In the genomic region with DNA sequence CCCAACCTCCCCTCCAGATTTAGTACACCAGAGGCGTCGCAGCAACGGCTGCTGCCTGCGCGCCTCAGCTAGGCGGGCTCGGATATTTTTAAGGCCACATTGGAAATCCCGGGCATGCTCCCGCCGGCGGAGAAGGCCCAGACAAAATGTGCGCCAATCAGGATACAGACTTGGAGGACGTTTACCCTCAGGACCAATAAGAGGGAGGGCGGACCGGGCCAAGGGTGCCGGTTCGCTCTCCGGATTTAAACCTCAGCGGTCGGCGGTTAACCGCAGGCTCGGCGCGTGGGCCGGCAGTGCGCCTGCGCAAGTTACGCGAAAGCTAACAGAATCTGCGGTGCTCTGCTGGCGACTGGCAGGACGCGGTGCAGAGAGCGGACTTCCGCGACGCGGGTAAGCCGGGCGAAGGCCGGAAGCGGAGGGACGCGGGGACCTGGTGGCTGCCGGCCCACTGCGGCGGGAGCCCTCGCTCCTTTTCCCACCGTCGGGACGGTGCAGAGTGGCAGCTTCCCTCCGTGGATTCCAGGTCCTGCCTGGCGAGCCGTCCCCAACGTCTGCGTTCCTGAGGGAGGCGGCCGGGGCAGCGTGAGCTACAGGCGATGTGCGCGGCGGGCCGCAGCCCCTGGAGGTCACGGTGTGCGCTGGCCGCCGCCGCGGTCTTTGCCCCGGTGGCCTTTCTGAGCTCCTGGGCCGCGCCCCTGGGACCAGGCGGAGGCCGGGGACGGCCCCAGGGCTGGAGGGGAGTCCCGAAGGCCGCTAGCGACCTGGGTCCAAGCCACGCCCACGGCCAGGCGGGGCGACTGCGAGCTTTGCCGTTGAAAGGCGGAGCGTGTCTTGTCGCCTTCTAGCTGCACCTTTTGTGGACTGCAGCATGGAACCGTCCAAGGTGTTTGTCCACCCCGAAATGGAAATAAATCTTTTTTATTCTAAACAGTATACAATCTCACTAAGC, we compare ENCODE assay signal across 2 cellular contexts.
TF ChIP-seq lines count a peak whose summit lies in the region.

A gene with protein sequence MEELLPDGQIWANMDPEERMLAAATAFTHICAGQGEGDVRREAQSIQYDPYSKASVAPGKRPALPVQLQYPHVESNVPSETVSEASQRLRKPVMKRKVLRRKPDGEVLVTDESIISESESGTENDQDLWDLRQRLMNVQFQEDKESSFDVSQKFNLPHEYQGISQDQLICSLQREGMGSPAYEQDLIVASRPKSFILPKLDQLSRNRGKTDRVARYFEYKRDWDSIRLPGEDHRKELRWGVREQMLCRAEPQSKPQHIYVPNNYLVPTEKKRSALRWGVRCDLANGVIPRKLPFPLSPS (plus strand): TSS at position 296 of the 952 bp plus-strand sequence. CDS start 11,701 bp downstream, outside the sequence.

TF ChIP-seq in HEK293, 187 proteins besides CTCF, POLR2A, EP300 and RAD21 (continued from another document and continues in another):
- TF ChIP-seq, protein P1, sequence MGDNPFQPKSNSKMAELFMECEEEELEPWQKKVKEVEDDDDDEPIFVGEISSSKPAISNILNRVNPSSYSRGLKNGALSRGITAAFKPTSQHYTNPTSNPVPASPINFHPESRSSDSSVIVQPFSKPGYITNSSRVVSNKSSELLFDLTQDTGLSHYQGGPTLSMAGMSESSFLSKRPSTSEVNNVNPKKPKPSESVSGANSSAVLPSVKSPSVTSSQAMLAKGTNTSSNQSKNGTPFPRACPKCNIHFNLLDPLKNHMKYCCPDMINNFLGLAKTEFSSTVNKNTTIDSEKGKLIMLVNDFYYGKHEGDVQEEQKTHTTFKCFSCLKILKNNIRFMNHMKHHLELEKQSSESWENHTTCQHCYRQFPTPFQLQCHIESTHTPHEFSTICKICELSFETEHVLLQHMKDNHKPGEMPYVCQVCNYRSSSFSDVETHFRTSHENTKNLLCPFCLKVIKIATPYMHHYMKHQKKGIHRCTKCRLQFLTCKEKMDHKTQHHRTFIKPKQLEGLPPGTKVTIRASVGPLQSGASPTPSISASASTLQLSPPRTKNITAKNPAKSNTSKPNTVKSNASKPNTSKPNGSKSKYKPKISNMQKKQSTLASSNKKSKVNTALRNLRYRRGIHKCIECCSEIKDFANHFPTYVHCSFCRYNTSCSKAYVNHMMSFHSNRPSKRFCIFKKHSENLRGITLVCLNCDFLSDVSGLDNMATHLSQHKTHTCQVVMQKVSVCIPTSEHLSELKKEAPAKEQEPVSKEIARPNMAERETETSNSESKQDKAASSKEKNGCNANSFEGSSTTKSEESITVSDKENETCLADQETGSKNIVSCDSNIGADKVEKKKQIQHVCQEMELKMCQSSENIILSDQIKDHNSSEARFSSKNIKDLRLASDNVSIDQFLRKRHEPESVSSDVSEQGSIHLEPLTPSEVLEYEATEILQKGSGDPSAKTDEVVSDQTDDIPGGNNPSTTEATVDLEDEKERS (tag by site-specific recombination; IDR thresholded peaks at IDR 0.05): no peak
- TF ChIP-seq IKZF3 (tag by site-specific recombination; IDR thresholded peaks at IDR 0.05) (no peak), ZNF416 (tag by site-specific recombination; IDR thresholded peaks at IDR 0.05) (no peak), ZNF473 (tag by site-specific recombination; IDR thresholded peaks at IDR 0.05) (no peak), ZNF792 (tag by site-specific recombination; IDR thresholded peaks at IDR 0.05) (no peak), KLF16 (tag by site-specific recombination; IDR thresholded peaks at IDR 0.05) (peak; percentile 40; the same call in 1 of the 2 replicates), ZNF768 (tag by site-specific recombination; IDR thresholded peaks at IDR 0.05) (no peak), ZNF341 (tag by site-specific recombination; IDR thresholded peaks at IDR 0.05; ENCODE audit: low read depth) (no peak), ZNF571 (tag by site-specific recombination; IDR thresholded peaks at IDR 0.05) (no peak), SP7 (tag by site-specific recombination; IDR thresholded peaks at IDR 0.05) (peak; percentile 60), ZNF350 (tag by site-specific recombination; IDR thresholded peaks at IDR 0.05) (no peak), ZNF394 (tag by site-specific recombination; IDR thresholded peaks at IDR 0.05; ENCODE audit: borderline replicate concordance) (peak; percentile 41; the same call in 1 of the 2 replicates), ZNF146 (tag by site-specific recombination; IDR thresholded peaks at IDR 0.05) (no peak), ZNF174 (tag by site-specific recombination; IDR thresholded peaks at IDR 0.05) (no peak)
- TF ChIP-seq, protein P2, sequence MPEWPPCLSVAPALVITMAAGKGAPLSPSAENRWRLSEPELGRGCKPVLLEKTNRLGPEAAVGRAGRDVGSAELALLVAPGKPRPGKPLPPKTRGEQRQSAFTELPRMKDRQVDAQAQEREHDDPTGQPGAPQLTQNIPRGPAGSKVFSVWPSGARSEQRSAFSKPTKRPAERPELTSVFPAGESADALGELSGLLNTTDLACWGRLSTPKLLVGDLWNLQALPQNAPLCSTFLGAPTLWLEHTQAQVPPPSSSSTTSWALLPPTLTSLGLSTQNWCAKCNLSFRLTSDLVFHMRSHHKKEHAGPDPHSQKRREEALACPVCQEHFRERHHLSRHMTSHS (tag by site-specific recombination; IDR thresholded peaks at IDR 0.05): no peak
- TF ChIP-seq, protein P3, sequence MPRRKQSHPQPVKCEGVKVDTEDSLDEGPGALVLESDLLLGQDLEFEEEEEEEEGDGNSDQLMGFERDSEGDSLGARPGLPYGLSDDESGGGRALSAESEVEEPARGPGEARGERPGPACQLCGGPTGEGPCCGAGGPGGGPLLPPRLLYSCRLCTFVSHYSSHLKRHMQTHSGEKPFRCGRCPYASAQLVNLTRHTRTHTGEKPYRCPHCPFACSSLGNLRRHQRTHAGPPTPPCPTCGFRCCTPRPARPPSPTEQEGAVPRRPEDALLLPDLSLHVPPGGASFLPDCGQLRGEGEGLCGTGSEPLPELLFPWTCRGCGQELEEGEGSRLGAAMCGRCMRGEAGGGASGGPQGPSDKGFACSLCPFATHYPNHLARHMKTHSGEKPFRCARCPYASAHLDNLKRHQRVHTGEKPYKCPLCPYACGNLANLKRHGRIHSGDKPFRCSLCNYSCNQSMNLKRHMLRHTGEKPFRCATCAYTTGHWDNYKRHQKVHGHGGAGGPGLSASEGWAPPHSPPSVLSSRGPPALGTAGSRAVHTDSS (tag by site-specific recombination; IDR thresholded peaks at IDR 0.05): no peak
- TF ChIP-seq, protein P4, sequence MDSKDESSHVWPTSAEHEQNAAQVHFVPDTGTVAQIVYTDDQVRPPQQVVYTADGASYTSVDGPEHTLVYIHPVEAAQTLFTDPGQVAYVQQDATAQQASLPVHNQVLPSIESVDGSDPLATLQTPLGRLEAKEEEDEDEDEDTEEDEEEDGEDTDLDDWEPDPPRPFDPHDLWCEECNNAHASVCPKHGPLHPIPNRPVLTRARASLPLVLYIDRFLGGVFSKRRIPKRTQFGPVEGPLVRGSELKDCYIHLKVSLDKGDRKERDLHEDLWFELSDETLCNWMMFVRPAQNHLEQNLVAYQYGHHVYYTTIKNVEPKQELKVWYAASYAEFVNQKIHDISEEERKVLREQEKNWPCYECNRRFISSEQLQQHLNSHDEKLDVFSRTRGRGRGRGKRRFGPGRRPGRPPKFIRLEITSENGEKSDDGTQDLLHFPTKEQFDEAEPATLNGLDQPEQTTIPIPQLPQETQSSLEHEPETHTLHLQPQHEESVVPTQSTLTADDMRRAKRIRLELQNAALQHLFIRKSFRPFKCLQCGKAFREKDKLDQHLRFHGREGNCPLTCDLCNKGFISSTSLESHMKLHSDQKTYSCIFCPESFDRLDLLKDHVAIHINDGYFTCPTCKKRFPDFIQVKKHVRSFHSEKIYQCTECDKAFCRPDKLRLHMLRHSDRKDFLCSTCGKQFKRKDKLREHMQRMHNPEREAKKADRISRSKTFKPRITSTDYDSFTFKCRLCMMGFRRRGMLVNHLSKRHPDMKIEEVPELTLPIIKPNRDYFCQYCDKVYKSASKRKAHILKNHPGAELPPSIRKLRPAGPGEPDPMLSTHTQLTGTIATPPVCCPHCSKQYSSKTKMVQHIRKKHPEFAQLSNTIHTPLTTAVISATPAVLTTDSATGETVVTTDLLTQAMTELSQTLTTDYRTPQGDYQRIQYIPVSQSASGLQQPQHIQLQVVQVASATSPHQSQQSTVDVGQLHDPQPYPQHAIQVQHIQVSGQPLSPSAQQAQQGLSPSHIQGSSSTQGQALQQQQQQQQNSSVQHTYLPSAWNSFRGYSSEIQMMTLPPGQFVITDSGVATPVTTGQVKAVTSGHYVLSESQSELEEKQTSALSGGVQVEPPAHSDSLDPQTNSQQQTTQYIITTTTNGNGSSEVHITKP (tag by site-specific recombination; IDR thresholded peaks at IDR 0.05): peak; percentile 88

TF ChIP-seq in SK-N-SH, 30 proteins besides CTCF, POLR2A, EP300 and RAD21 (continued from another document and continues in another):
- TF ChIP-seq, protein P5, sequence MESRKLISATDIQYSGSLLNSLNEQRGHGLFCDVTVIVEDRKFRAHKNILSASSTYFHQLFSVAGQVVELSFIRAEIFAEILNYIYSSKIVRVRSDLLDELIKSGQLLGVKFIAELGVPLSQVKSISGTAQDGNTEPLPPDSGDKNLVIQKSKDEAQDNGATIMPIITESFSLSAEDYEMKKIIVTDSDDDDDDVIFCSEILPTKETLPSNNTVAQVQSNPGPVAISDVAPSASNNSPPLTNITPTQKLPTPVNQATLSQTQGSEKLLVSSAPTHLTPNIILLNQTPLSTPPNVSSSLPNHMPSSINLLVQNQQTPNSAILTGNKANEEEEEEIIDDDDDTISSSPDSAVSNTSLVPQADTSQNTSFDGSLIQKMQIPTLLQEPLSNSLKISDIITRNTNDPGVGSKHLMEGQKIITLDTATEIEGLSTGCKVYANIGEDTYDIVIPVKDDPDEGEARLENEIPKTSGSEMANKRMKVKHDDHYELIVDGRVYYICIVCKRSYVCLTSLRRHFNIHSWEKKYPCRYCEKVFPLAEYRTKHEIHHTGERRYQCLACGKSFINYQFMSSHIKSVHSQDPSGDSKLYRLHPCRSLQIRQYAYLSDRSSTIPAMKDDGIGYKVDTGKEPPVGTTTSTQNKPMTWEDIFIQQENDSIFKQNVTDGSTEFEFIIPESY (IDR thresholded peaks at IDR 0.05; ENCODE audit: borderline replicate concordance, low read depth): 0 out of 2 replicates have a peak, but pooled peaks have one; percentile 11
- TF ChIP-seq, protein P6, sequence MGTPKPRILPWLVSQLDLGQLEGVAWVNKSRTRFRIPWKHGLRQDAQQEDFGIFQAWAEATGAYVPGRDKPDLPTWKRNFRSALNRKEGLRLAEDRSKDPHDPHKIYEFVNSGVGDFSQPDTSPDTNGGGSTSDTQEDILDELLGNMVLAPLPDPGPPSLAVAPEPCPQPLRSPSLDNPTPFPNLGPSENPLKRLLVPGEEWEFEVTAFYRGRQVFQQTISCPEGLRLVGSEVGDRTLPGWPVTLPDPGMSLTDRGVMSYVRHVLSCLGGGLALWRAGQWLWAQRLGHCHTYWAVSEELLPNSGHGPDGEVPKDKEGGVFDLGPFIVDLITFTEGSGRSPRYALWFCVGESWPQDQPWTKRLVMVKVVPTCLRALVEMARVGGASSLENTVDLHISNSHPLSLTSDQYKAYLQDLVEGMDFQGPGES (IDR thresholded peaks at IDR 0.05; ENCODE audit: low read depth, low read length): no peak
- TF ChIP-seq, protein P7, sequence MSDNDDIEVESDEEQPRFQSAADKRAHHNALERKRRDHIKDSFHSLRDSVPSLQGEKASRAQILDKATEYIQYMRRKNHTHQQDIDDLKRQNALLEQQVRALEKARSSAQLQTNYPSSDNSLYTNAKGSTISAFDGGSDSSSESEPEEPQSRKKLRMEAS (IDR thresholded peaks at IDR 0.05; ENCODE audit: low read depth): peak; percentile 58
- TF ChIP-seq JUND (IDR thresholded peaks at IDR 0.05) (no peak), SIN3A (IDR thresholded peaks at IDR 0.05; ENCODE audit: borderline replicate concordance, low read depth, low read length) (no peak), RFX5 (IDR thresholded peaks at IDR 0.05; ENCODE audit: low read length) (0 out of 2 replicates have a peak, but pooled peaks have one; percentile 26), MEF2A (IDR thresholded peaks at IDR 0.05; ENCODE audit: borderline replicate concordance, low read depth) (no peak), TEAD4 (IDR thresholded peaks at IDR 0.05; ENCODE audit: borderline replicate concordance, insufficient read depth) (no peak), NRF1 (IDR thresholded peaks at IDR 0.05; ENCODE audit: low read depth, low read length) (peak; percentile 76), POLR2AphosphoS5 (IDR thresholded peaks at IDR 0.05; ENCODE audit: low read depth, low read length) (peak; percentile 66), TCF12 (IDR thresholded peaks at IDR 0.05) (no peak), TAF1 (IDR thresholded peaks at IDR 0.05; ENCODE audit: borderline replicate concordance, low read depth, low read length) (0 out of 2 replicates have a peak, but pooled peaks have one; percentile 54), RXRA (IDR thresholded peaks at IDR 0.05; ENCODE audit: borderline replicate concordance, low read depth) (no peak), SMC3 (IDR thresholded peaks at IDR 0.05; ENCODE audit: low read depth, low read length) (no peak), ELF1 (IDR thresholded peaks at IDR 0.05) (peak; percentile 62), FOSL2 (IDR thresholded peaks at IDR 0.05; ENCODE audit: borderline replicate concordance, low read depth) (no peak), FOXM1 (IDR thresholded peaks at IDR 0.05; ENCODE audit: low read depth) (no peak; the same call in 1 of the 2 replicates), YY1 (IDR thresholded peaks at IDR 0.05; ENCODE audit: low read depth) (no peak)
- TF ChIP-seq, protein P8, sequence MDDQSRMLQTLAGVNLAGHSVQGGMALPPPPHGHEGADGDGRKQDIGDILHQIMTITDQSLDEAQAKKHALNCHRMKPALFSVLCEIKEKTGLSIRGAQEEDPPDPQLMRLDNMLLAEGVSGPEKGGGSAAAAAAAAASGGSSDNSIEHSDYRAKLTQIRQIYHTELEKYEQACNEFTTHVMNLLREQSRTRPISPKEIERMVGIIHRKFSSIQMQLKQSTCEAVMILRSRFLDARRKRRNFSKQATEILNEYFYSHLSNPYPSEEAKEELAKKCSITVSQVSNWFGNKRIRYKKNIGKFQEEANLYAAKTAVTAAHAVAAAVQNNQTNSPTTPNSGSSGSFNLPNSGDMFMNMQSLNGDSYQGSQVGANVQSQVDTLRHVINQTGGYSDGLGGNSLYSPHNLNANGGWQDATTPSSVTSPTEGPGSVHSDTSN (IDR thresholded peaks at IDR 0.05): no peak
- TF ChIP-seq, protein P9, sequence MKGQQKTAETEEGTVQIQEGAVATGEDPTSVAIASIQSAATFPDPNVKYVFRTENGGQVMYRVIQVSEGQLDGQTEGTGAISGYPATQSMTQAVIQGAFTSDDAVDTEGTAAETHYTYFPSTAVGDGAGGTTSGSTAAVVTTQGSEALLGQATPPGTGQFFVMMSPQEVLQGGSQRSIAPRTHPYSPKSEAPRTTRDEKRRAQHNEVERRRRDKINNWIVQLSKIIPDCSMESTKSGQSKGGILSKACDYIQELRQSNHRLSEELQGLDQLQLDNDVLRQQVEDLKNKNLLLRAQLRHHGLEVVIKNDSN (IDR thresholded peaks at IDR 0.05; ENCODE audit: borderline replicate concordance, low read depth): no peak
- TF ChIP-seq, protein P10, sequence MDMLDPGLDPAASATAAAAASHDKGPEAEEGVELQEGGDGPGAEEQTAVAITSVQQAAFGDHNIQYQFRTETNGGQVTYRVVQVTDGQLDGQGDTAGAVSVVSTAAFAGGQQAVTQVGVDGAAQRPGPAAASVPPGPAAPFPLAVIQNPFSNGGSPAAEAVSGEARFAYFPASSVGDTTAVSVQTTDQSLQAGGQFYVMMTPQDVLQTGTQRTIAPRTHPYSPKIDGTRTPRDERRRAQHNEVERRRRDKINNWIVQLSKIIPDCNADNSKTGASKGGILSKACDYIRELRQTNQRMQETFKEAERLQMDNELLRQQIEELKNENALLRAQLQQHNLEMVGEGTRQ (IDR thresholded peaks at IDR 0.05; ENCODE audit: borderline replicate concordance, low read depth, low read length): no peak
